Comparison of ENCODE assay signal across 9 cellular contexts in the genomic region with DNA sequence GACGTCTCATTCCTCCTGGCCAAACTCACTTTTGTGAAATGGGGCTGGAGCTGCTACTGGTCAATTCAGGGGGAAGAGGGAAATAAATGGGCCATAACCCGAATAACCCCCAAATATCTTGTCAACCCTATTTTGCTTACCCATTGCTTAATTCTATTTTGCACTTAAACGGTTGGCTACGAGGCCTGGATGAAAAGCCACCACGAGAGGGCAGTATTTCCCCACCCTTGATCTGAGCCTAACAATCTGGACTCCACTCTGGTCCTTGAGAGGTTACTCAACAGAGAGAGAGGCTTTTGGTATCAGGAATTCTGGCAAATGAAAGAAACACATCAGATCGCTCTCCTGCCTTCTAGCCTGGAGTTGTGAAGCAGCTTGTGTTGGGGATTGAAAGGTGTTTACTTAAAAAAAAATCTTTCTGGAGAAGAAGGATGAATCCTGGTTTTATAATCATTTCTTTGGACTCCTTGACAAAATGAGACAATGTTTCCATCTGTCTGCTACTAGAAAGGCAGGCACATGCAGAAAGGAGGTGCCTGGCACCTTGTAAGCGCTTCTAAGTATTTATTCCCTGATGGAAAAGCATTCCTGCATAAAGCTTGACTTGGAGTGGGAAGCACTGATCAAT. TPM values are rescaled to one million over a fixed set of nuclear protein-coding genes. Genes with fewer than 3 reads are reported as not detected.
DNase-seq lines count a peak whose midpoint lies in the region; ATAC-seq and TF ChIP-seq lines count a peak whose summit lies in the region.
"Had no signal": no experiment of that assay in that cellular context is flagged by ENCODE, and none has a peak within 500 bp of the region (broad histone marks: within the 10 kb centered on the region; RNA-seq: fewer than 3 reads in every experiment).

No MANE protein-coding gene starts in this region.

- no peak for ATAC-seq in GM21737 (IDR thresholded peaks at IDR 0.05; ENCODE audit: unreplicated experiment)

- peaks cover 34% of the 10 kb centered on the region for H3K27me3 Mint-ChIP-seq in HFFc6 (ENCODE audit: insufficient read depth)
- H3K27me3 Mint-ChIP-seq in activated CD4-positive, alpha-beta memory T cell treated with anti-CD3 and anti-CD28 coated beads, Interleukin-2, amount 10 ng/mL, durations not matched to agents 7 days and 5 days = peaks cover 12% of the 10 kb centered on the region

- POLR2A ChIA-PET in activated CD4-positive, alpha-beta memory T cell treated with anti-CD3 and anti-CD28 coated beads, Interleukin-2, amount 10 ng/mL, durations not matched to agents 7 days and 5 days (lab: Charles Lee) = no interaction called here

- peak; percentile 94 for TF ChIP-seq CTCF in HFFc6 (IDR thresholded peaks at IDR 0.05)

- CTCF ChIA-PET in activated CD4-positive, alpha-beta memory T cell treated with anti-CD3 and anti-CD28 coated beads, Interleukin-2, amount 10 ng/mL, durations not matched to agents 7 days and 5 days (lab: Charles Lee) = interaction anchor here (0.8 to 1.5 kb wide), 7 partner anchors 8 to 642 kb away, joined by 3 to 7 read pairs (median 3); no protein-coding TSS in a partner anchor

- H3K36me3 Mint-ChIP-seq in HFFc6 (ENCODE audit: low read depth) = no peaks in the 10 kb centered on the region
- H3K36me3 Mint-ChIP-seq in activated CD4-positive, alpha-beta memory T cell treated with anti-CD3 and anti-CD28 coated beads, Interleukin-2, amount 10 ng/mL, durations not matched to agents 7 days and 5 days (ENCODE audit: low read depth) = no peaks in the 10 kb centered on the region

- H3K9me3 Mint-ChIP-seq in HFFc6 = no peaks in the 10 kb centered on the region
- H3K9me3 Mint-ChIP-seq in activated CD4-positive, alpha-beta memory T cell treated with anti-CD3 and anti-CD28 coated beads, Interleukin-2, amount 10 ng/mL, durations not matched to agents 7 days and 5 days = no peaks in the 10 kb centered on the region
- H3K9me3 Mint-ChIP-seq: IgD-negative memory B cell had no signal

- DNase-seq in COLO668 (lab: John Stamatoyannopoulos, UW; ENCODE audit: unreplicated experiment) (peak; percentile 74), HFFc6 (peak; percentile 51), NCI-H774 (lab: John Stamatoyannopoulos, UW) (peak; percentile 70), medulla oblongata (ENCODE audit: extremely low spot score) (peak; percentile 91)
- peak; percentile 65 for DNase-seq in activated CD4-positive, alpha-beta memory T cell treated with anti-CD3 and anti-CD28 coated beads, Interleukin-2, amount 10 ng/mL, durations not matched to agents 7 days and 5 days
- peak; percentile 25 for DNase-seq in effector CD8-positive, alpha-beta T cell (lab: John Stamatoyannopoulos, UW)
- peak; percentile 20 to 28 for DNase-seq in stimulated activated CD8-positive, alpha-beta memory T cell treated with anti-CD3 and anti-CD28 coated beads, Interleukin-4, amount 100 ng/mL, for 1 hour (ENCODE audit: low read depth in 2 of 2, low spot score in 1 of 2)

- no peak overlapping the region for H3K4me3 Mint-ChIP-seq in HFFc6
- H3K4me3 Mint-ChIP-seq in activated CD4-positive, alpha-beta memory T cell treated with anti-CD3 and anti-CD28 coated beads, Interleukin-2, amount 10 ng/mL, durations not matched to agents 7 days and 5 days = no peak overlapping the region
- H3K4me3 Mint-ChIP-seq: IgD-negative memory B cell had no signal

- no peaks in the 10 kb centered on the region for H3K4me1 Mint-ChIP-seq in HFFc6 (ENCODE audit: low read depth)
- H3K4me1 Mint-ChIP-seq in activated CD4-positive, alpha-beta memory T cell treated with anti-CD3 and anti-CD28 coated beads, Interleukin-2, amount 10 ng/mL, durations not matched to agents 7 days and 5 days = no peaks in the 10 kb centered on the region
- H3K4me1 Mint-ChIP-seq: IgD-negative memory B cell had no signal

- H3K27ac Mint-ChIP-seq in HFFc6 = no peak overlapping the region
- no peak overlapping the region for H3K27ac Mint-ChIP-seq in activated CD4-positive, alpha-beta memory T cell treated with anti-CD3 and anti-CD28 coated beads, Interleukin-2, amount 10 ng/mL, durations not matched to agents 7 days and 5 days

RNA-seq across cellular contexts. Expression of a gene that starts 22.4 kb away (rescaled TPM):
- total RNA-seq in HFFc6 (2021; fragmentation: NEBNext Ultra II Directional; extraction: Animal tissue kit (Norgen Biotek cat#: 25700)) = 10 to 100 TPM; 26.2 to 35.3 (median 32.3) TPM
- total RNA-seq in activated CD4-positive, alpha-beta memory T cell treated with anti-CD3 and anti-CD28 coated beads, Interleukin-2, amount 10 ng/mL, durations not matched to agents 7 days and 5 days = 10 to 100 TPM; 21.7 to 26.1 TPM

Comparison
In these comparisons a context has a peak if more than half of its experiments do, and no peak if none do; other contexts are left out.
1. DNase-seq: peak in every context shown above with its lines; median percentile 91 in medulla oblongata; 74 in COLO668; 70 in NCI-H774; 65 in activated CD4-positive, alpha-beta memory T cell treated with anti-CD3 and anti-CD28 coated beads, Interleukin-2, amount 10 ng/mL, durations not matched to agents 7 days and 5 days; 51 in HFFc6; 25 in effector CD8-positive, alpha-beta T cell; 24 in stimulated activated CD8-positive, alpha-beta memory T cell treated with anti-CD3 and anti-CD28 coated beads, Interleukin-4, amount 100 ng/mL, for 1 hour.